ENCODE assay signal across 15 cellular contexts in the genomic region with DNA sequence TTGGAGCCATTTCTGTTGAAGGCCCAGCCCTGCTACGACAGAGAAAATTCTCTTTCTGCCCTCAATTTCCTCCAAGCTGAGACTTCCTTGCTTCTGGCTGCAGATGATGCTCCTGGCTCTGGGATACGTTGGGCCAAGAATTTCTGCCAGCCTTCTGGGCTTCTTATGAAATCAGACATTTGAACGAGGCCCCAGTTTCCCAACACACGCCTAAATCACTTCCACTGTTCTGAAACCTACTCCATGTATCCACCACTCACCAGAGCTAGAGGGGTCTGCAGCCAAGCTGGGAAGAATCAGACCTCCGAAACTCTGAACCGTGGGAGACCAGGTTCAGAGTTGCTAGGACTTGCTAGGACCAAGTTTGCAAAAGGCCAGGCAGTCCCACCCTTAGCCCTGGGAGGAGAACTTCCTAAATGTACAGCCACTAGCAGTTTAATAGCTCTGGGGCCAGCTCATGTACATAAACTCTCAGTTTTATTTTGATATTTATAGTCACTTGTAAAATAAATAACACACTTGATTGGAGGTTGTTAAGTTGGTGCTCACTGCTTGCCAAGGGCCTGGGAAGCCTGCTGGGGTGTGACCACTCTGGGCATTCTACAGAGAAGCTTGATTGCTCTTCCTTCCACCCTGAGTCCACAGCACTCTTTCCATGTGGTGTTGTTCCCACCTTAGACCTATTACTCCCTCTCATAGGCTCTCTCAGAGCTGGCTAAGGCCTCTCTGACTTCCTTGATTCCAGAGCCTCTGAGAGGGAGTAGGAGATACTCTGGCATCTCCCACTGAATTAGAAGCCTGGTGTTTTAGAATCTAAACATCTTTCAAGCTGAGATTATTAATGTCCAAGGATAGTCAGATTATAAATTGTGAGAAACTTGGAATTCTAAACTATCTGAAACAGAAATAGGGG.
"Had no signal": no experiment of that assay in that cellular context is flagged by ENCODE, and none has a peak within 500 bp of the region (broad histone marks: within the 10 kb centered on the region; RNA-seq: fewer than 3 reads in every experiment).

No MANE protein-coding gene starts in this region.

- H3K27me3 ChIP-seq: brain microvascular endothelial cell, gastroesophageal sphincter, stomach, testis had no signal

- H3K4me3 ChIP-seq: gastroesophageal sphincter, stomach, testis had no signal

- ATAC-seq: gastroesophageal sphincter, left ventricle myocardium superior had no signal

- H3K36me3 Mint-ChIP-seq: activated naive CD8-positive, alpha-beta T cell treated with anti-CD3 and anti-CD28 coated beads, Interleukin-2, amount 10 ng/mL, durations not matched to agents 7 days and 5 days; memory B cell; natural killer cell treated with Interleukin-12 subunit alpha and Interleukin-12 subunit beta and Interleukin-15 and Interleukin-18, amount 100 ng/mL, for 72 hours had no signal

- H3K27ac ChIP-seq: brain microvascular endothelial cell, gastroesophageal sphincter, stomach, testis had no signal

- H3K4me1 Mint-ChIP-seq: activated naive CD8-positive, alpha-beta T cell treated with anti-CD3 and anti-CD28 coated beads, Interleukin-2, amount 10 ng/mL, durations not matched to agents 7 days and 5 days; central memory CD8-positive, alpha-beta T cell had no signal

- H3K36me3 ChIP-seq: brain microvascular endothelial cell, gastroesophageal sphincter, stomach had no signal

- H3K27ac Mint-ChIP-seq: activated naive CD8-positive, alpha-beta T cell treated with anti-CD3 and anti-CD28 coated beads, Interleukin-2, amount 10 ng/mL, durations not matched to agents 7 days and 5 days; activated T-helper 1 cell treated with anti-CD3 and anti-CD28 coated beads, Interleukin-12 subunit alpha, Interleukin-12 subunit beta, Interleukin-2, Interleukin-4 antibody, amounts not matched to agents 30 ng/mL and 10 ng/mL and 1 ng/mL, durations not matched to agents 14 hours and 24 hours and 36 hours; memory B cell; natural killer cell treated with Interleukin-12 subunit alpha and Interleukin-12 subunit beta and Interleukin-15 and Interleukin-18, amount 100 ng/mL, for 72 hours had no signal

- H3K9me3 ChIP-seq: stomach, testis had no signal

- H3K4me3 Mint-ChIP-seq: activated naive CD8-positive, alpha-beta T cell treated with anti-CD3 and anti-CD28 coated beads, Interleukin-2, amount 10 ng/mL, durations not matched to agents 7 days and 5 days; activated T-helper 1 cell treated with anti-CD3 and anti-CD28 coated beads, Interleukin-12 subunit alpha, Interleukin-12 subunit beta, Interleukin-2, Interleukin-4 antibody, amounts not matched to agents 30 ng/mL and 10 ng/mL and 1 ng/mL, durations not matched to agents 14 hours and 24 hours and 36 hours; central memory CD8-positive, alpha-beta T cell; memory B cell; natural killer cell treated with Interleukin-12 subunit alpha and Interleukin-12 subunit beta and Interleukin-15 and Interleukin-18, amount 100 ng/mL, for 72 hours had no signal

- DNase-seq: activated CD4-positive, alpha-beta T cell treated with anti-CD3 and anti-CD28 coated beads, Interleukin-2, amount 50 U/mL, for 1 hour; activated CD8-positive, alpha-beta memory T cell treated with anti-CD3 and anti-CD28 coated beads for 24 hours; activated naive CD4-positive, alpha-beta T cell; activated naive CD8-positive, alpha-beta T cell treated with anti-CD3 and anti-CD28 coated beads, Interleukin-2, amount 10 ng/mL, durations not matched to agents 7 days and 5 days; brain microvascular endothelial cell; effector memory CD4-positive, alpha-beta T cell; left ventricle myocardium superior; stimulated activated CD4-positive, alpha-beta T cell treated with anti-CD3 and anti-CD28 coated beads, Interleukin-1b, Interleukin-23, amount 100 ng/mL, for 48 hours; stomach; testis had no signal

- H3K4me1 ChIP-seq: gastroesophageal sphincter, stomach, testis had no signal

- H3K9me3 Mint-ChIP-seq: activated naive CD8-positive, alpha-beta T cell treated with anti-CD3 and anti-CD28 coated beads, Interleukin-2, amount 10 ng/mL, durations not matched to agents 7 days and 5 days; activated T-helper 1 cell treated with anti-CD3 and anti-CD28 coated beads, Interleukin-12 subunit alpha, Interleukin-12 subunit beta, Interleukin-2, Interleukin-4 antibody, amounts not matched to agents 30 ng/mL and 10 ng/mL and 1 ng/mL, durations not matched to agents 14 hours and 24 hours and 36 hours; central memory CD8-positive, alpha-beta T cell; memory B cell; natural killer cell treated with Interleukin-12 subunit alpha and Interleukin-12 subunit beta and Interleukin-15 and Interleukin-18, amount 100 ng/mL, for 72 hours had no signal
